8 cellular contexts compared by ENCODE assay signal in the genomic region with DNA sequence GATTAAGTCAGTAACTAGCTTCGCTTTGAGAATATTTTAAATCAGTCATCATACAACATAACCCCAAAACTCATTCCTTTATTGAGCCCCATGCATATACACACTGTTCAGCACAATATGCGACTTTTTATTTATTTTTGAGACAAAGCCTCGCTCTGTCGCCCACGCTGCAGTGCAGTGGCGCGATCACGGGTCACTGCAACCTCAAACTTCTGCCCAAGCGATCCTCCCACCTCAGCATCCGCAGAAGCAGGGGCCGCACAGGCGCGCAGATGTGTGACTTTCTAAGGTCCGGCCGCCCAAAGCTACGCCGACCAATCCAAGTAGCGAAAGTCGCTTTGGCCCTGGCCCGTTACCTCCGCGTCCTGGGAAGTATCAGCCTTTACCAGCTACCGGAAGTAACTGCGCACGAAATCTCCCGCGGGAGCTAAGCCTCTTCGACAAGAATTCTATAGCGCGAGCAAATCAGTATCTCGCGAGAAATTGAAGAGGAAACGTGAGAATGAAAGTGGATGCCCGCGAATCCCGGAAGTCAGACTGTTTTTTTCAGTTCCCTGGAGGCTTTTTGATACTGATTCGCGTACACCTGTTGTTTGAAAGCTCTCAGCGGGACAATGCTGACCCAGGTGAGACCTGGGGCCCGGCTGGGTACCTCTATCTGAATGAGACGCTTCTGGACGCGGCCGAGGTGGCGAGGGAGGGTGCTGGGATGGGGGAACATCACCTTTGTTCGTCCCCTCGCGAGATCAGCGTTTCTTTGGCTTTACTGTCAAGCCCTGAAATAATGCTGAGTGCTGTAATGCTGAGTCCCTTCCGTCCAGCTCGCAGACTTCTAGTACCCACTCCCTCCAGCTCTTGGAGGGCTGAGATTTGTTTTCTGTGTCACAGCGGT. TPM values are rescaled to one million over a fixed set of nuclear protein-coding genes. Genes with fewer than 3 reads are reported as not detected.
DNase-seq lines count a peak whose midpoint lies in the region; ATAC-seq and TF ChIP-seq lines count a peak whose summit lies in the region.

A gene (minus strand): TSS at position 404 of the 892 bp plus-strand sequence. CDS start 1,405 bp downstream, outside the sequence.
A gene (plus strand): TSS at position 549 of the 892 bp plus-strand sequence. CDS start 66 bp downstream, at position 615.

- H3K27ac Mint-ChIP-seq in WTC11 (peak within 1 kb of the TSS; percentile 99), immature natural killer cell (peak within 1 kb of the TSS; percentile 99 to 100 (median 100))

- POLR2A ChIA-PET in WTC11 (lab: Charles Lee) = interaction anchor here (0.6 to 1.2 kb wide), 2 partner anchors 32 to 83 kb away, joined by 3 read pairs; a partner anchor contains a TSS

- no peaks in the 10 kb centered on the region for H3K9me3 ChIP-seq in smooth muscle cell (replicated peaks; ENCODE audit: low read depth)

- CTCF ChIA-PET in WTC11 (lab: Charles Lee) = interaction anchor here (0.9 to 1.8 kb wide), 4 partner anchors 25 to 89 kb away, joined by 3 to 6 read pairs (median 3); a partner anchor contains a TSS

- H3K27ac ChIP-seq in smooth muscle cell (ENCODE audit: low read depth) = peak within 1 kb of the TSS; percentile 96

- peaks cover 11% of the 10 kb centered on the region for H3K4me1 Mint-ChIP-seq in WTC11
- peaks cover 48 to 63% of the 10 kb centered on the region in 2 donors for H3K4me1 Mint-ChIP-seq in immature natural killer cell

- H4K20me1 ChIP-seq in smooth muscle cell (ENCODE audit: low read depth) = no peaks in the 10 kb centered on the region

- H3K36me3 Mint-ChIP-seq in WTC11 (peaks cover 2% of the 10 kb centered on the region; the same call in 1 of the 2 replicates), immature natural killer cell (peaks cover 4 to 8% (median 5%) of the 10 kb centered on the region in 3 donors)

- H3K27me3 Mint-ChIP-seq in WTC11 (ENCODE audit: low read depth) (no peaks in the 10 kb centered on the region), immature natural killer cell (ENCODE audit: low read depth in 3 of 3) (peaks cover 5 to 18% (median 6%) of the 10 kb centered on the region in 3 donors)

- no peaks in the 10 kb centered on the region for H3K27me3 ChIP-seq in smooth muscle cell (ENCODE audit: low read depth)

- ATAC-seq in GM19023 (IDR thresholded peaks at IDR 0.05; ENCODE audit: unreplicated experiment) (peak; percentile 95), HG03196 (IDR thresholded peaks at IDR 0.05; ENCODE audit: unreplicated experiment) (peak; percentile 94), WTC11 (peak; percentile 96)

- H3F3A ChIP-seq in smooth muscle cell (ENCODE audit: low read depth) = no peaks in the 10 kb centered on the region

- H3K4me2 ChIP-seq in smooth muscle cell = peak within 1 kb of the TSS; percentile 92

- DNase-seq in AG08396 (ENCODE audit: low spot score) (peak; percentile 84), NCI-H226 (peak; percentile 98), WTC11 (ENCODE audit: low spot score) (peak; percentile 88), cardiac fibroblast (ENCODE audit: low read depth in 2 of 2) (peak; percentile 99), immature natural killer cell (peak; percentile 89 to 93 (median 92)), smooth muscle cell (lab: John Stamatoyannopoulos, UW; ENCODE audit: unreplicated experiment) (peak; percentile 88)

- peak within 1 kb of the TSS; percentile 97 for H3K4me3 Mint-ChIP-seq in WTC11
- peak within 1 kb of the TSS; percentile 94 to 100 (median 100) for H3K4me3 Mint-ChIP-seq in immature natural killer cell

- H3K36me3 ChIP-seq in smooth muscle cell (ENCODE audit: low read depth) = no peaks in the 10 kb centered on the region

- H3K9ac ChIP-seq in smooth muscle cell (ENCODE audit: low read depth) = peak within 1 kb of the TSS; percentile 99

- peaks cover 11% of the 10 kb centered on the region for H3K79me2 ChIP-seq in smooth muscle cell (ENCODE audit: low read depth)

- no peak for TF ChIP-seq CTCF in WTC11 (IDR thresholded peaks at IDR 0.05)
- no peak for TF ChIP-seq CTCF in cardiac fibroblast (IDR thresholded peaks at IDR 0.05; ENCODE audit: low read depth, low read length)
- TF ChIP-seq CTCF in smooth muscle cell (IDR thresholded peaks at IDR 0.05; ENCODE audit: borderline replicate concordance, insufficient read depth, poor library complexity, severe bottlenecking) = no peak

- WGBS in smooth muscle cell (ENCODE audit: low lambda C conversion rate) = 1% methylated on average over 52 of the region's 52 CpGs

- peaks cover 15% of the 10 kb centered on the region for H3K4me1 ChIP-seq in smooth muscle cell (ENCODE audit: low read depth)

- H3K4me3 ChIP-seq in cardiac fibroblast (replicated peaks in 1 of 2; ENCODE audit: low read depth in 2 of 2, low read length in 2 of 2) (peak within 1 kb of the TSS; percentile 70 to 72), smooth muscle cell (peak within 1 kb of the TSS; percentile 85)

- peak within 1 kb of the TSS; percentile 95 for H2AFZ ChIP-seq in smooth muscle cell (ENCODE audit: low read depth)

- H3K9me3 Mint-ChIP-seq in WTC11 (no peaks in the 10 kb centered on the region), immature natural killer cell (no peaks in the 10 kb centered on the region)

TF ChIP-seq in WTC11, 78 proteins besides CTCF, POLR2A, EP300 and RAD21:
- peak; percentile 52; the same call in 1 of the 2 replicates for TF ChIP-seq FOXK1 (CRISPR knock-in tag; IDR thresholded peaks at IDR 0.05)
- TF ChIP-seq CBFB (CRISPR knock-in tag; IDR thresholded peaks at IDR 0.05; ENCODE audit: low read depth) = peak; percentile 71; the same call in 1 of the 2 replicates
- peak; percentile 92 for TF ChIP-seq ZNF121 (CRISPR knock-in tag; IDR thresholded peaks at IDR 0.05)
- TF ChIP-seq GABPB1 (CRISPR knock-in tag; IDR thresholded peaks at IDR 0.05) = peak; percentile 11; the same call in 1 of the 2 replicates
- TF ChIP-seq, protein P1, sequence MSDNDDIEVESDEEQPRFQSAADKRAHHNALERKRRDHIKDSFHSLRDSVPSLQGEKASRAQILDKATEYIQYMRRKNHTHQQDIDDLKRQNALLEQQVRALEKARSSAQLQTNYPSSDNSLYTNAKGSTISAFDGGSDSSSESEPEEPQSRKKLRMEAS (CRISPR knock-in tag; IDR thresholded peaks at IDR 0.05) = peak; percentile 62; the same call in 1 of the 2 replicates
- no peak for TF ChIP-seq ZNF396 (CRISPR knock-in tag; IDR thresholded peaks at IDR 0.05; ENCODE audit: borderline replicate concordance)
- no peak for TF ChIP-seq GTF2I (CRISPR knock-in tag; conservative IDR thresholded peaks at IDR 0.05)
- TF ChIP-seq TEAD4 (CRISPR knock-in tag; IDR thresholded peaks at IDR 0.05) = no peak
- 0 out of 2 replicates have a peak, but pooled peaks have one; percentile 14 for TF ChIP-seq ETV6 (CRISPR knock-in tag; IDR thresholded peaks at IDR 0.05)
- TF ChIP-seq, protein P2, sequence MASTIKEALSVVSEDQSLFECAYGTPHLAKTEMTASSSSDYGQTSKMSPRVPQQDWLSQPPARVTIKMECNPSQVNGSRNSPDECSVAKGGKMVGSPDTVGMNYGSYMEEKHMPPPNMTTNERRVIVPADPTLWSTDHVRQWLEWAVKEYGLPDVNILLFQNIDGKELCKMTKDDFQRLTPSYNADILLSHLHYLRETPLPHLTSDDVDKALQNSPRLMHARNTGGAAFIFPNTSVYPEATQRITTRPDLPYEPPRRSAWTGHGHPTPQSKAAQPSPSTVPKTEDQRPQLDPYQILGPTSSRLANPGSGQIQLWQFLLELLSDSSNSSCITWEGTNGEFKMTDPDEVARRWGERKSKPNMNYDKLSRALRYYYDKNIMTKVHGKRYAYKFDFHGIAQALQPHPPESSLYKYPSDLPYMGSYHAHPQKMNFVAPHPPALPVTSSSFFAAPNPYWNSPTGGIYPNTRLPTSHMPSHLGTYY (CRISPR knock-in tag; IDR thresholded peaks at IDR 0.05) = no peak
- peak; percentile 58; the same call in 1 of the 2 replicates for TF ChIP-seq TP53 (CRISPR knock-in tag; IDR thresholded peaks at IDR 0.05)
- TF ChIP-seq, protein P3, sequence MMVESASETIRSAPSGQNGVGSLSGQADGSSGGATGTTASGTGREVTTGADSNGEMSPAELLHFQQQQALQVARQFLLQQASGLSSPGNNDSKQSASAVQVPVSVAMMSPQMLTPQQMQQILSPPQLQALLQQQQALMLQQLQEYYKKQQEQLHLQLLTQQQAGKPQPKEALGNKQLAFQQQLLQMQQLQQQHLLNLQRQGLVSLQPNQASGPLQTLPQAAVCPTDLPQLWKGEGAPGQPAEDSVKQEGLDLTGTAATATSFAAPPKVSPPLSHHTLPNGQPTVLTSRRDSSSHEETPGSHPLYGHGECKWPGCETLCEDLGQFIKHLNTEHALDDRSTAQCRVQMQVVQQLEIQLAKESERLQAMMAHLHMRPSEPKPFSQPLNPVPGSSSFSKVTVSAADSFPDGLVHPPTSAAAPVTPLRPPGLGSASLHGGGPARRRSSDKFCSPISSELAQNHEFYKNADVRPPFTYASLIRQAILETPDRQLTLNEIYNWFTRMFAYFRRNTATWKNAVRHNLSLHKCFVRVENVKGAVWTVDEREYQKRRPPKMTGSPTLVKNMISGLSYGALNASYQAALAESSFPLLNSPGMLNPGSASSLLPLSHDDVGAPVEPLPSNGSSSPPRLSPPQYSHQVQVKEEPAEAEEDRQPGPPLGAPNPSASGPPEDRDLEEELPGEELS (CRISPR knock-in tag; IDR thresholded peaks at IDR 0.05) = 0 out of 2 replicates have a peak, but pooled peaks have one; percentile 18
- no peak for TF ChIP-seq JUN (CRISPR knock-in tag; IDR thresholded peaks at IDR 0.05)
- no peak for TF ChIP-seq ZNF671 (CRISPR knock-in tag; IDR thresholded peaks at IDR 0.05)

RNA-seq across cellular contexts. Expression of the first gene that starts in this region (rescaled TPM):
- total RNA-seq in WTC11 (2021) = 2.6 to 2.8 TPM (median 2.7 TPM) in 3 replicates
- polyA plus RNA-seq in immature natural killer cell = 1 to 10 TPM; 1.8 to 9.3 (median 2.1) TPM
- 2.8 and 14.5 TPM in 2 replicates for total RNA-seq in smooth muscle cell
- 1.7 and 3.0 TPM in 2 replicates for polyA plus RNA-seq in smooth muscle cell

RNA-seq across cellular contexts. Expression of the second gene that starts in this region (rescaled TPM):
- total RNA-seq in WTC11 (2021) (7.6 to 9.3 TPM (median 8.2 TPM) in 3 replicates), smooth muscle cell (8.3 TPM in 2 replicates)
- polyA plus RNA-seq in immature natural killer cell (10 to 100 TPM; 12.1 to 16.1 (median 14.2) TPM), smooth muscle cell (5.3 and 7.3 TPM in 2 replicates)

Comparison
In these comparisons a context has a peak if more than half of its experiments do, and no peak if none do; other contexts are left out.
1. Peak in every context shown above with its lines: DNase-seq, ATAC-seq, H3K4me3 ChIP-seq and H3K27ac ChIP-seq.